Comparison of ENCODE assay signal across 1 cellular context in genomic region chr1:17732475-17732874, GRCh38.
TF ChIP-seq lines count a peak whose summit lies in the region.

No MANE protein-coding gene starts in this region.

TF ChIP-seq in H1, 55 proteins besides CTCF, POLR2A, EP300 and RAD21 (continued from another document):
- TF ChIP-seq, protein P1, sequence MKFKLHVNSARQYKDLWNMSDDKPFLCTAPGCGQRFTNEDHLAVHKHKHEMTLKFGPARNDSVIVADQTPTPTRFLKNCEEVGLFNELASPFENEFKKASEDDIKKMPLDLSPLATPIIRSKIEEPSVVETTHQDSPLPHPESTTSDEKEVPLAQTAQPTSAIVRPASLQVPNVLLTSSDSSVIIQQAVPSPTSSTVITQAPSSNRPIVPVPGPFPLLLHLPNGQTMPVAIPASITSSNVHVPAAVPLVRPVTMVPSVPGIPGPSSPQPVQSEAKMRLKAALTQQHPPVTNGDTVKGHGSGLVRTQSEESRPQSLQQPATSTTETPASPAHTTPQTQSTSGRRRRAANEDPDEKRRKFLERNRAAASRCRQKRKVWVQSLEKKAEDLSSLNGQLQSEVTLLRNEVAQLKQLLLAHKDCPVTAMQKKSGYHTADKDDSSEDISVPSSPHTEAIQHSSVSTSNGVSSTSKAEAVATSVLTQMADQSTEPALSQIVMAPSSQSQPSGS (IDR thresholded peaks at IDR 0.05; ENCODE audit: low read length): no peak
- TF ChIP-seq TCF12 (IDR thresholded peaks at IDR 0.05; ENCODE audit: low read depth, low read length) (no peak), CHD2 (IDR thresholded peaks at IDR 0.05; ENCODE audit: low read length) (no peak), EZH2 (IDR thresholded peaks at IDR 0.05; ENCODE audit: low read depth, low read length, severe bottlenecking) (no peak), SP4 (IDR thresholded peaks at IDR 0.05; ENCODE audit: low read length) (no peak), POLR2AphosphoS5 (IDR thresholded peaks at IDR 0.05; ENCODE audit: low read depth, low read length) (no peak), CTBP2 (IDR thresholded peaks at IDR 0.05; ENCODE audit: borderline replicate concordance, insufficient read depth, insufficient read length, low read length) (no peak), CBX8 (IDR thresholded peaks at IDR 0.05; ENCODE audit: borderline replicate concordance, low read depth, low read length) (no peak), TBP (IDR thresholded peaks at IDR 0.05; ENCODE audit: low read depth, low read length) (no peak), HDAC6 (IDR thresholded peaks at IDR 0.05; ENCODE audit: low read depth, low read length) (no peak), KDM1A (IDR thresholded peaks at IDR 0.05; ENCODE audit: borderline replicate concordance, low read length) (no peak), GTF2F1 (IDR thresholded peaks at IDR 0.05; ENCODE audit: borderline replicate concordance, low read depth, low read length) (no peak)
